ENCODE assay signal across 14 cellular contexts in genomic region chr9:4904322-4905134, GRCh38.
DNase-seq lines count a peak whose midpoint lies in the region; ATAC-seq and TF ChIP-seq lines count a peak whose summit lies in the region.
"Had no signal": no experiment of that assay in that cellular context is flagged by ENCODE, and none has a peak within 500 bp of the region (broad histone marks: within the 10 kb centered on the region; RNA-seq: fewer than 3 reads in every experiment).

No MANE protein-coding gene starts in this region.

- 52% methylated on average over 3 of the region's 3 CpGs for WGBS in prostate gland

- H3K4me3 ChIP-seq in RWPE2 (ENCODE audit: severe bottlenecking) (no peak overlapping the region), prostate gland (no peak overlapping the region)
- H3K4me3 ChIP-seq: PC-9, stomach had no signal

- DNase-seq in AG08395 (ENCODE audit: low spot score): peak; percentile 32
- DNase-seq in HT-29 (ENCODE audit: low spot score): peak; percentile 22
- no peak for DNase-seq in RWPE2 (ENCODE audit: low spot score)
- peak; percentile 25 for DNase-seq in glomerular visceral epithelial cell (ENCODE audit: extremely low spot score)
- DNase-seq in prostate gland (ENCODE audit: low spot score): no peak
- DNase-seq in GM10248 (ENCODE audit: extremely low spot score): no peak
- DNase-seq in activated effector memory CD4-positive, alpha-beta T cell treated with anti-CD3 and anti-CD28 coated beads, Interleukin-2, amount 50 U/mL, for 16 hours: no peak
- no peak for DNase-seq in CD4-positive, alpha-beta T cell
- DNase-seq: amygdala; CD8-positive, alpha-beta T cell; kidney; stomach had no signal

- POLR2A ChIA-PET in GM10248 (lab: Yijun Ruan, JAX): no interaction called here
- POLR2A ChIA-PET in CD4-positive, alpha-beta T cell (lab: Charles Lee): no interaction called here

- peak; percentile 65 for ATAC-seq in RWPE2 (ENCODE audit: low read depth)
- ATAC-seq in CD4-positive, alpha-beta T cell (ENCODE audit: poor library complexity): no peak
- ATAC-seq: CD8-positive, alpha-beta T cell; esophagus mucosa had no signal

- intact Hi-C loops in prostate gland (cut with DNase I): no loop called here
- intact Hi-C loops in CD4-positive, alpha-beta T cell (cut with DNase I, micrococcal nuclease): no loop called here

- H3K27ac ChIP-seq in RWPE2 (ENCODE audit: poor library complexity, severe bottlenecking) (peak overlapping the region; percentile 36), prostate gland (no peak overlapping the region)
- no peak overlapping the region for H3K27ac ChIP-seq in CD4-positive, alpha-beta T cell (ENCODE audit: low read depth, low read length)
- H3K27ac ChIP-seq: PC-9, stomach had no signal

- H3K9me3 ChIP-seq in RWPE2 (ENCODE audit: severe bottlenecking) (no peaks in the 10 kb centered on the region), prostate gland (no peaks in the 10 kb centered on the region)
- H3K9me3 ChIP-seq in CD4-positive, alpha-beta T cell (ENCODE audit: control insufficient read depth, low read length): no peaks in the 10 kb centered on the region

- H3K4me1 Mint-ChIP-seq in CD4-positive, alpha-beta T cell (ENCODE audit: low read depth): peaks cover 9% of the 10 kb centered on the region

- H3K9me3 Mint-ChIP-seq in CD4-positive, alpha-beta T cell: peaks cover 4% of the 10 kb centered on the region

- no peaks in the 10 kb centered on the region for H3K27me3 Mint-ChIP-seq in CD4-positive, alpha-beta T cell

- H3K27ac Mint-ChIP-seq in CD4-positive, alpha-beta T cell: no peak overlapping the region
- H3K27ac Mint-ChIP-seq: CD8-positive, alpha-beta T cell had no signal

- CTCF ChIA-PET in GM10248 (lab: Yijun Ruan, JAX): no interaction called here
- CTCF ChIA-PET in CD4-positive, alpha-beta T cell (lab: Charles Lee): no interaction called here

- H3K36me3 ChIP-seq in RWPE2 (ENCODE audit: low read depth): no peaks in the 10 kb centered on the region
- no peaks in the 10 kb centered on the region for H3K36me3 ChIP-seq in prostate gland
- H3K36me3 ChIP-seq: stomach had no signal

- peaks cover 30% of the 10 kb centered on the region for H3K4me1 ChIP-seq in RWPE2 (ENCODE audit: insufficient read depth, poor library complexity, severe bottlenecking)
- no peaks in the 10 kb centered on the region for H3K4me1 ChIP-seq in prostate gland (replicated peaks)

- H3K27me3 ChIP-seq in RWPE2 (ENCODE audit: insufficient read depth, poor library complexity, severe bottlenecking) (no peaks in the 10 kb centered on the region), prostate gland (replicated peaks; ENCODE audit: insufficient read depth) (no peaks in the 10 kb centered on the region)
- H3K27me3 ChIP-seq in CD4-positive, alpha-beta T cell (ENCODE audit: control insufficient read depth, insufficient read depth, low read length): no peaks in the 10 kb centered on the region
- H3K27me3 ChIP-seq: stomach had no signal

- peaks cover 7% of the 10 kb centered on the region for H3K36me3 Mint-ChIP-seq in CD4-positive, alpha-beta T cell (ENCODE audit: low read depth)

- no peak for TF ChIP-seq POLR2A in prostate gland (IDR thresholded peaks at IDR 0.05)

- no peak overlapping the region for H3K4me3 Mint-ChIP-seq in CD4-positive, alpha-beta T cell
- H3K4me3 Mint-ChIP-seq: CD8-positive, alpha-beta T cell had no signal

- TF ChIP-seq CTCF in RWPE2 (IDR thresholded peaks at IDR 0.05; ENCODE audit: poor library complexity, severe bottlenecking) (no peak), prostate gland (IDR thresholded peaks at IDR 0.05) (no peak), GM10248 (IDR thresholded peaks at IDR 0.05; ENCODE audit: control extremely low read depth, extremely low read depth, low read depth, missing control alignments) (no peak)
- TF ChIP-seq CTCF in CD4-positive, alpha-beta T cell (IDR thresholded peaks at IDR 0.05): no peak

Comparison
In these comparisons a context has a peak if more than half of its experiments do, and no peak if none do; other contexts are left out.
1. DNase-seq: peak in AG08395 (single experiment), HT-29 (single experiment) and glomerular visceral epithelial cell (single experiment); none in RWPE2 (single experiment), prostate gland (single experiment), GM10248 (single experiment), activated effector memory CD4-positive, alpha-beta T cell treated with anti-CD3 and anti-CD28 coated beads, Interleukin-2, amount 50 U/mL, for 16 hours (single experiment) and CD4-positive, alpha-beta T cell (0 of 10).